1 cellular context compared by ENCODE assay signal in the genomic region with DNA sequence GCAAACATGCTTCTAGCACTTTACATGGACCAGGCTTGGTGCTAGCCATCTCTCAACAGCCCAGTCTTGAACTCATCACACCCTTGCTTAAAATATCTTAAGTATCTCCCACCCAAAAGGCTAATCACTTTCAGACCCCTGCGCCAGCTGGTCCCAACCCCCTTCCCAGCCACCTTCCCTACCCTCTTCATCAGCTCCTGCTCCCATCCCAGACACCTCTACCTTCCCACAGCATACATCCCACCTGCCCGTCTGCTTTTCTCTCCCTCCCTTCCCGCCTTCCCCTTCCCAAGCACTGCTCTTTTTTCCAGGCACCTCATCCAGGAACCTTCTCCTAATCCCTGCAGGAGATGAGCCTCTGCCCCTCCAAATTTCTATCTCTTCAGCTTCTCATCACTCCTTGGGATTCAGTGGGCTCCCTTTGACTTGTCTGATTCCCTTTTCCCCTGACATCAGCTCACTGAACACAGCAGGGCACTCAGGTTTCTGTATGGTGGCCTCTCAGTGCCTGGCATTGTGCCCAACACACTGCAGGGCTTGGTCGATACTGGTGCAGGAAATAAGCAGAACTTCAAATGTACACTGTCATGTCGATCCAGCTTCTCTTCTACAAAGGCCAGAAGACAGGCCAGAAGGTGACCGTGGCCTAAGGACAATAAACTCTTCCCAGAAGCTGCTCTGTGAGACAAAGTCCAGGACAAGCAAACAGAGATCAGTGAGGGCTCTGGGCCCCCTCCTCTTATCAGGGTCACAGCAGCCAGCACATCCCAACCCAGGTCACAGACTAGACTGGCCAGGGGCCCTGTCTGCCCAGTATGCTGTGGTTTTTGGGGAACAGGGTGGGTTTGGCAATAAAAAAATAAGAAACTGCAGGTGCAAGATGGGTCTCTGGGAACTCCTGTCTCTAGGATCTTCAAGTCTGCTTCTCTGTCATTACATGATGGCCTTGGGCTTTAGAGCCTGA.
TF ChIP-seq lines count a peak whose summit lies in the region.

No MANE protein-coding gene starts in this region.

TF ChIP-seq in HepG2, 621 proteins besides CTCF, POLR2A, EP300 and RAD21 (continued from another document and continues in another):
- TF ChIP-seq, protein P1, sequence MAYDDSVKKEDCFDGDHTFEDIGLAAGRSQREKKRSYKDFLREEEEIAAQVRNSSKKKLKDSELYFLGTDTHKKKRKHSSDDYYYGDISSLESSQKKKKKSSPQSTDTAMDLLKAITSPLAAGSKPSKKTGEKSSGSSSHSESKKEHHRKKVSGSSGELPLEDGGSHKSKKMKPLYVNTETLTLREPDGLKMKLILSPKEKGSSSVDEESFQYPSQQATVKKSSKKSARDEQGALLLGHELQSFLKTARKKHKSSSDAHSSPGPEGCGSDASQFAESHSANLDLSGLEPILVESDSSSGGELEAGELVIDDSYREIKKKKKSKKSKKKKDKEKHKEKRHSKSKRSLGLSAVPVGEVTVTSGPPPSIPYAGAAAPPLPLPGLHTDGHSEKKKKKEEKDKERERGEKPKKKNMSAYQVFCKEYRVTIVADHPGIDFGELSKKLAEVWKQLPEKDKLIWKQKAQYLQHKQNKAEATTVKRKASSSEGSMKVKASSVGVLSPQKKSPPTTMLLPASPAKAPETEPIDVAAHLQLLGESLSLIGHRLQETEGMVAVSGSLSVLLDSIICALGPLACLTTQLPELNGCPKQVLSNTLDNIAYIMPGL (CRISPR knock-in tag; IDR thresholded peaks at IDR 0.05; ENCODE audit: borderline replicate concordance in 1 of 2, low read depth in 1 of 2), result no peak; a peak in 2 of 4 replicates
- TF ChIP-seq, protein P2, sequence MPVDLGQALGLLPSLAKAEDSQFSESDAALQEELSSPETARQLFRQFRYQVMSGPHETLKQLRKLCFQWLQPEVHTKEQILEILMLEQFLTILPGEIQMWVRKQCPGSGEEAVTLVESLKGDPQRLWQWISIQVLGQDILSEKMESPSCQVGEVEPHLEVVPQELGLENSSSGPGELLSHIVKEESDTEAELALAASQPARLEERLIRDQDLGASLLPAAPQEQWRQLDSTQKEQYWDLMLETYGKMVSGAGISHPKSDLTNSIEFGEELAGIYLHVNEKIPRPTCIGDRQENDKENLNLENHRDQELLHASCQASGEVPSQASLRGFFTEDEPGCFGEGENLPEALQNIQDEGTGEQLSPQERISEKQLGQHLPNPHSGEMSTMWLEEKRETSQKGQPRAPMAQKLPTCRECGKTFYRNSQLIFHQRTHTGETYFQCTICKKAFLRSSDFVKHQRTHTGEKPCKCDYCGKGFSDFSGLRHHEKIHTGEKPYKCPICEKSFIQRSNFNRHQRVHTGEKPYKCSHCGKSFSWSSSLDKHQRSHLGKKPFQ (CRISPR knock-in tag; IDR thresholded peaks at IDR 0.05; ENCODE audit: insufficient replicate concordance), result peak; percentile 41
- TF ChIP-seq, protein P3, sequence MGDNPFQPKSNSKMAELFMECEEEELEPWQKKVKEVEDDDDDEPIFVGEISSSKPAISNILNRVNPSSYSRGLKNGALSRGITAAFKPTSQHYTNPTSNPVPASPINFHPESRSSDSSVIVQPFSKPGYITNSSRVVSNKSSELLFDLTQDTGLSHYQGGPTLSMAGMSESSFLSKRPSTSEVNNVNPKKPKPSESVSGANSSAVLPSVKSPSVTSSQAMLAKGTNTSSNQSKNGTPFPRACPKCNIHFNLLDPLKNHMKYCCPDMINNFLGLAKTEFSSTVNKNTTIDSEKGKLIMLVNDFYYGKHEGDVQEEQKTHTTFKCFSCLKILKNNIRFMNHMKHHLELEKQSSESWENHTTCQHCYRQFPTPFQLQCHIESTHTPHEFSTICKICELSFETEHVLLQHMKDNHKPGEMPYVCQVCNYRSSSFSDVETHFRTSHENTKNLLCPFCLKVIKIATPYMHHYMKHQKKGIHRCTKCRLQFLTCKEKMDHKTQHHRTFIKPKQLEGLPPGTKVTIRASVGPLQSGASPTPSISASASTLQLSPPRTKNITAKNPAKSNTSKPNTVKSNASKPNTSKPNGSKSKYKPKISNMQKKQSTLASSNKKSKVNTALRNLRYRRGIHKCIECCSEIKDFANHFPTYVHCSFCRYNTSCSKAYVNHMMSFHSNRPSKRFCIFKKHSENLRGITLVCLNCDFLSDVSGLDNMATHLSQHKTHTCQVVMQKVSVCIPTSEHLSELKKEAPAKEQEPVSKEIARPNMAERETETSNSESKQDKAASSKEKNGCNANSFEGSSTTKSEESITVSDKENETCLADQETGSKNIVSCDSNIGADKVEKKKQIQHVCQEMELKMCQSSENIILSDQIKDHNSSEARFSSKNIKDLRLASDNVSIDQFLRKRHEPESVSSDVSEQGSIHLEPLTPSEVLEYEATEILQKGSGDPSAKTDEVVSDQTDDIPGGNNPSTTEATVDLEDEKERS (CRISPR knock-in tag; IDR thresholded peaks at IDR 0.05), result peak; percentile 86; the same call in 1 of the 2 replicates
- TF ChIP-seq, protein P4, sequence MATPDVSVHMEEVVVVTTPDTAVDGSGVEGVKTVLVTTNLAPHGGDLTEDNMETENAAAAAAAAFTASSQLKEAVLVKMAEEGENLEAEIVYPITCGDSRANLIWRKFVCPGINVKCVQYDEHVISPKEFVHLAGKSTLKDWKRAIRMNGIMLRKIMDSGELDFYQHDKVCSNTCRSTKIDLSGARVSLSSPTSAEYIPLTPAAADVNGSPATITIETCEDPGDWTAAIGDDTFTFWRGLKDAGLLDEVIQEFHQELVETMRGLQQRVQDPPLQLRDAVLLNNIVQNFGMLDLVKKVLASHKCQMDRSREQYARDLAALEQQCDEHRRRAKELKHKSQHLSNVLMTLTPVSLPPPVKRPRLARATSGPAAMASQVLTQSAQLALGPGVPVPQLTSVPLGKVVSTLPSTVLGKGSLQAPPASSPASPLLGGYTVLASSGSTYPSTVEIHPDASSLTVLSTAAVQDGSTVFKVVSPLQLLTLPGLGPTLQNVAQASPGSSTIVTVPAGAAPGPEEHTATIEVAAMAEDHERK (CRISPR knock-in tag; IDR thresholded peaks at IDR 0.05; ENCODE audit: low read depth), result no peak
- TF ChIP-seq ZSCAN31 (CRISPR knock-in tag; IDR thresholded peaks at IDR 0.05; ENCODE audit: low read depth), result peak; percentile 54; the same call in 1 of the 2 replicates
- peak; percentile 82 for TF ChIP-seq MIXL1 (CRISPR knock-in tag; IDR thresholded peaks at IDR 0.05)
- TF ChIP-seq ZC3H13 (CRISPR knock-in tag; IDR thresholded peaks at IDR 0.05), result no peak
- TF ChIP-seq CBX5 (CRISPR knock-in tag; IDR thresholded peaks at IDR 0.05; ENCODE audit: borderline replicate concordance), result peak; percentile 33; the same call in 1 of the 2 replicates
- peak; percentile 78; the same call in 1 of the 2 replicates for TF ChIP-seq HOXA5 (CRISPR knock-in tag; IDR thresholded peaks at IDR 0.05)
- TF ChIP-seq SYNCRIP (IDR thresholded peaks at IDR 0.05; ENCODE audit: insufficient read depth, low read depth, low read length), result no peak
- TF ChIP-seq ZNF3 (CRISPR knock-in tag; IDR thresholded peaks at IDR 0.05), result no peak
- TF ChIP-seq RBM22 (optimal IDR thresholded peaks at IDR 0.05; ENCODE audit: low read length), result no peak
- peak; percentile 76; the same call in 1 of the 3 replicates for TF ChIP-seq MXI1 (IDR thresholded peaks at IDR 0.05; ENCODE audit: borderline replicate concordance, low read depth, low read length)
- TF ChIP-seq SCMH1 (CRISPR knock-in tag; IDR thresholded peaks at IDR 0.05; ENCODE audit: borderline replicate concordance), result no peak
- 0 out of 2 replicates have a peak, but pooled peaks have one; percentile 63 for TF ChIP-seq ZSCAN9 (CRISPR knock-in tag; IDR thresholded peaks at IDR 0.05; ENCODE audit: borderline replicate concordance)
- peak; percentile 25 for TF ChIP-seq SAFB2 (CRISPR knock-in tag; IDR thresholded peaks at IDR 0.05; ENCODE audit: borderline replicate concordance, low read depth)
- TF ChIP-seq, protein P5, sequence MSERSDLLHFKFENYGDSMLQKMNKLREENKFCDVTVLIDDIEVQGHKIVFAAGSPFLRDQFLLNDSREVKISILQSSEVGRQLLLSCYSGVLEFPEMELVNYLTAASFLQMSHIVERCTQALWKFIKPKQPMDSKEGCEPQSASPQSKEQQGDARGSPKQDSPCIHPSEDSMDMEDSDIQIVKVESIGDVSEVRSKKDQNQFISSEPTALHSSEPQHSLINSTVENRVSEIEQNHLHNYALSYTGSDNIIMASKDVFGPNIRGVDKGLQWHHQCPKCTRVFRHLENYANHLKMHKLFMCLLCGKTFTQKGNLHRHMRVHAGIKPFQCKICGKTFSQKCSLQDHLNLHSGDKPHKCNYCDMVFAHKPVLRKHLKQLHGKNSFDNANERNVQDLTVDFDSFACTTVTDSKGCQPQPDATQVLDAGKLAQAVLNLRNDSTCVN (CRISPR knock-in tag; IDR thresholded peaks at IDR 0.05; ENCODE audit: borderline replicate concordance), result no peak
- no peak for TF ChIP-seq ZNF160 (CRISPR knock-in tag; IDR thresholded peaks at IDR 0.05)
- TF ChIP-seq, protein P6, sequence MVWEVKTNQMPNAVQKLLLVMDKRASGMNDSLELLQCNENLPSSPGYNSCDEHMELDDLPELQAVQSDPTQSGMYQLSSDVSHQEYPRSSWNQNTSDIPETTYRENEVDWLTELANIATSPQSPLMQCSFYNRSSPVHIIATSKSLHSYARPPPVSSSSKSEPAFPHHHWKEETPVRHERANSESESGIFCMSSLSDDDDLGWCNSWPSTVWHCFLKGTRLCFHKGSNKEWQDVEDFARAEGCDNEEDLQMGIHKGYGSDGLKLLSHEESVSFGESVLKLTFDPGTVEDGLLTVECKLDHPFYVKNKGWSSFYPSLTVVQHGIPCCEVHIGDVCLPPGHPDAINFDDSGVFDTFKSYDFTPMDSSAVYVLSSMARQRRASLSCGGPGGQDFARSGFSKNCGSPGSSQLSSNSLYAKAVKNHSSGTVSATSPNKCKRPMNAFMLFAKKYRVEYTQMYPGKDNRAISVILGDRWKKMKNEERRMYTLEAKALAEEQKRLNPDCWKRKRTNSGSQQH (CRISPR knock-in tag; IDR thresholded peaks at IDR 0.05; ENCODE audit: low read depth), result peak; percentile 52; the same call in 1 of the 2 replicates
- TF ChIP-seq, protein P7, sequence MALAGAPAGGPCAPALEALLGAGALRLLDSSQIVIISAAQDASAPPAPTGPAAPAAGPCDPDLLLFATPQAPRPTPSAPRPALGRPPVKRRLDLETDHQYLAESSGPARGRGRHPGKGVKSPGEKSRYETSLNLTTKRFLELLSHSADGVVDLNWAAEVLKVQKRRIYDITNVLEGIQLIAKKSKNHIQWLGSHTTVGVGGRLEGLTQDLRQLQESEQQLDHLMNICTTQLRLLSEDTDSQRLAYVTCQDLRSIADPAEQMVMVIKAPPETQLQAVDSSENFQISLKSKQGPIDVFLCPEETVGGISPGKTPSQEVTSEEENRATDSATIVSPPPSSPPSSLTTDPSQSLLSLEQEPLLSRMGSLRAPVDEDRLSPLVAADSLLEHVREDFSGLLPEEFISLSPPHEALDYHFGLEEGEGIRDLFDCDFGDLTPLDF (CRISPR knock-in tag; IDR thresholded peaks at IDR 0.05), result no peak
- peak; percentile 89 for TF ChIP-seq ZNF205 (CRISPR knock-in tag; IDR thresholded peaks at IDR 0.05)
- peak; percentile 44; the same call in 1 of the 2 replicates for TF ChIP-seq ATF7-NPFF (CRISPR knock-in tag; IDR thresholded peaks at IDR 0.05; ENCODE audit: low read depth)
- TF ChIP-seq FOXP1 (IDR thresholded peaks at IDR 0.05), result no peak
- TF ChIP-seq FOXP1 (CRISPR knock-in tag; IDR thresholded peaks at IDR 0.05), result peak; percentile 79
- TF ChIP-seq, protein P8, sequence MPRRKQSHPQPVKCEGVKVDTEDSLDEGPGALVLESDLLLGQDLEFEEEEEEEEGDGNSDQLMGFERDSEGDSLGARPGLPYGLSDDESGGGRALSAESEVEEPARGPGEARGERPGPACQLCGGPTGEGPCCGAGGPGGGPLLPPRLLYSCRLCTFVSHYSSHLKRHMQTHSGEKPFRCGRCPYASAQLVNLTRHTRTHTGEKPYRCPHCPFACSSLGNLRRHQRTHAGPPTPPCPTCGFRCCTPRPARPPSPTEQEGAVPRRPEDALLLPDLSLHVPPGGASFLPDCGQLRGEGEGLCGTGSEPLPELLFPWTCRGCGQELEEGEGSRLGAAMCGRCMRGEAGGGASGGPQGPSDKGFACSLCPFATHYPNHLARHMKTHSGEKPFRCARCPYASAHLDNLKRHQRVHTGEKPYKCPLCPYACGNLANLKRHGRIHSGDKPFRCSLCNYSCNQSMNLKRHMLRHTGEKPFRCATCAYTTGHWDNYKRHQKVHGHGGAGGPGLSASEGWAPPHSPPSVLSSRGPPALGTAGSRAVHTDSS (CRISPR knock-in tag; conservative IDR thresholded peaks at IDR 0.05), result no peak
- TF ChIP-seq, protein P9, sequence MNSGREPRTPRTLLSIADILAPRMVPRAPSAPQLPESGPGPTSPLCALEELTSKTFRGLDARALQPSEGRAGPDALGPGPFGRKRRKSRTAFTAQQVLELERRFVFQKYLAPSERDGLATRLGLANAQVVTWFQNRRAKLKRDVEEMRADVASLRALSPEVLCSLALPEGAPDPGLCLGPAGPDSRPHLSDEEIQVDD (CRISPR knock-in tag; IDR thresholded peaks at IDR 0.05; ENCODE audit: borderline replicate concordance), result no peak
- TF ChIP-seq, protein P10, sequence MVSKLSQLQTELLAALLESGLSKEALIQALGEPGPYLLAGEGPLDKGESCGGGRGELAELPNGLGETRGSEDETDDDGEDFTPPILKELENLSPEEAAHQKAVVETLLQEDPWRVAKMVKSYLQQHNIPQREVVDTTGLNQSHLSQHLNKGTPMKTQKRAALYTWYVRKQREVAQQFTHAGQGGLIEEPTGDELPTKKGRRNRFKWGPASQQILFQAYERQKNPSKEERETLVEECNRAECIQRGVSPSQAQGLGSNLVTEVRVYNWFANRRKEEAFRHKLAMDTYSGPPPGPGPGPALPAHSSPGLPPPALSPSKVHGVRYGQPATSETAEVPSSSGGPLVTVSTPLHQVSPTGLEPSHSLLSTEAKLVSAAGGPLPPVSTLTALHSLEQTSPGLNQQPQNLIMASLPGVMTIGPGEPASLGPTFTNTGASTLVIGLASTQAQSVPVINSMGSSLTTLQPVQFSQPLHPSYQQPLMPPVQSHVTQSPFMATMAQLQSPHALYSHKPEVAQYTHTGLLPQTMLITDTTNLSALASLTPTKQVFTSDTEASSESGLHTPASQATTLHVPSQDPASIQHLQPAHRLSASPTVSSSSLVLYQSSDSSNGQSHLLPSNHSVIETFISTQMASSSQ (IDR thresholded peaks at IDR 0.05; ENCODE audit: low read depth), result peak; percentile 81
- TF ChIP-seq, protein P10 (CRISPR knock-in tag; IDR thresholded peaks at IDR 0.05; ENCODE audit: borderline replicate concordance), result peak; percentile 73; the same call in 1 of the 2 replicates
- TF ChIP-seq MAF1 (CRISPR knock-in tag; IDR thresholded peaks at IDR 0.05; ENCODE audit: borderline replicate concordance), result no peak
